ENCODE assay signal across 1 cellular context in genomic region chr20:50450961-50451752, GRCh38.
TF ChIP-seq lines count a peak whose summit lies in the region.

No MANE protein-coding gene starts in this region.

TF ChIP-seq in HepG2, 621 proteins besides CTCF, POLR2A, EP300 and RAD21 (continued from another document and continues in another):
- TF ChIP-seq ZNF646 (CRISPR knock-in tag; IDR thresholded peaks at IDR 0.05) (peak; percentile 15; the same call in 1 of the 2 replicates), GTF2F1 (IDR thresholded peaks at IDR 0.05; ENCODE audit: low read length) (no peak), ZNF318 (CRISPR knock-in tag; IDR thresholded peaks at IDR 0.05) (0 out of 2 replicates have a peak, but pooled peaks have one; percentile 64), SNAPC2 (CRISPR knock-in tag; IDR thresholded peaks at IDR 0.05) (peak; percentile 51; the same call in 1 of the 2 replicates), TAF15 (IDR thresholded peaks at IDR 0.05; ENCODE audit: low read depth, low read length, poor library complexity, severe bottlenecking) (no peak), ISX (CRISPR knock-in tag; conservative IDR thresholded peaks at IDR 0.05) (no peak), MTF1 (CRISPR knock-in tag; IDR thresholded peaks at IDR 0.05) (no peak), ZNF614 (CRISPR knock-in tag; IDR thresholded peaks at IDR 0.05; ENCODE audit: borderline replicate concordance) (no peak), ZMYM4 (CRISPR knock-in tag; IDR thresholded peaks at IDR 0.05) (peak; percentile 19; the same call in 1 of the 2 replicates), TOPORS (CRISPR knock-in tag; IDR thresholded peaks at IDR 0.05) (0 out of 2 replicates have a peak, but pooled peaks have one; percentile 31), LBX2 (CRISPR knock-in tag; IDR thresholded peaks at IDR 0.05; ENCODE audit: borderline replicate concordance) (0 out of 2 replicates have a peak, but pooled peaks have one; percentile 44), UBTF (CRISPR knock-in tag; IDR thresholded peaks at IDR 0.05) (peak; percentile 67), FOSL1 (CRISPR knock-in tag; IDR thresholded peaks at IDR 0.05; ENCODE audit: borderline replicate concordance) (no peak), RFXAP (CRISPR knock-in tag; IDR thresholded peaks at IDR 0.05; ENCODE audit: borderline replicate concordance) (no peak), REPIN1 (CRISPR knock-in tag; IDR thresholded peaks at IDR 0.05; ENCODE audit: borderline replicate concordance, low read depth) (peak; percentile 51; the same call in 1 of the 2 replicates), ZKSCAN8 (CRISPR knock-in tag; IDR thresholded peaks at IDR 0.05; ENCODE audit: borderline replicate concordance) (no peak), ATF2 (CRISPR knock-in tag; IDR thresholded peaks at IDR 0.05) (no peak; the same call in 1 of the 2 replicates), ZFP82 (CRISPR knock-in tag; IDR thresholded peaks at IDR 0.05; ENCODE audit: borderline replicate concordance) (no peak), AFF4 (CRISPR knock-in tag; IDR thresholded peaks at IDR 0.05) (no peak), CBFB (CRISPR knock-in tag; IDR thresholded peaks at IDR 0.05) (peak; percentile 64; the same call in 1 of the 2 replicates), ZNF512 (CRISPR knock-in tag; IDR thresholded peaks at IDR 0.05) (no peak), TAF1 (CRISPR knock-in tag; IDR thresholded peaks at IDR 0.05) (peak; percentile 27; the same call in 1 of the 2 replicates)
- TF ChIP-seq, protein P1, sequence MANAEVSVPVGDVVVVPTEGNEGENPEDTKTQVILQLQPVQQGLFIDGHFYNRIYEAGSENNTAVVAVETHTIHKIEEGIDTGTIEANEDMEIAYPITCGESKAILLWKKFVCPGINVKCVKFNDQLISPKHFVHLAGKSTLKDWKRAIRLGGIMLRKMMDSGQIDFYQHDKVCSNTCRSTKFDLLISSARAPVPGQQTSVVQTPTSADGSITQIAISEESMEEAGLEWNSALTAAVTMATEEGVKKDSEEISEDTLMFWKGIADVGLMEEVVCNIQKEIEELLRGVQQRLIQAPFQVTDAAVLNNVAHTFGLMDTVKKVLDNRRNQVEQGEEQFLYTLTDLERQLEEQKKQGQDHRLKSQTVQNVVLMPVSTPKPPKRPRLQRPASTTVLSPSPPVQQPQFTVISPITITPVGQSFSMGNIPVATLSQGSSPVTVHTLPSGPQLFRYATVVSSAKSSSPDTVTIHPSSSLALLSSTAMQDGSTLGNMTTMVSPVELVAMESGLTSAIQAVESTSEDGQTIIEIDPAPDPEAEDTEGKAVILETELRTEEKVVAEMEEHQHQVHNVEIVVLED (CRISPR knock-in tag; IDR thresholded peaks at IDR 0.05; ENCODE audit: borderline replicate concordance): 0 out of 2 replicates have a peak, but pooled peaks have one; percentile 25
